26 cellular contexts compared by ENCODE assay signal in the genomic region with DNA sequence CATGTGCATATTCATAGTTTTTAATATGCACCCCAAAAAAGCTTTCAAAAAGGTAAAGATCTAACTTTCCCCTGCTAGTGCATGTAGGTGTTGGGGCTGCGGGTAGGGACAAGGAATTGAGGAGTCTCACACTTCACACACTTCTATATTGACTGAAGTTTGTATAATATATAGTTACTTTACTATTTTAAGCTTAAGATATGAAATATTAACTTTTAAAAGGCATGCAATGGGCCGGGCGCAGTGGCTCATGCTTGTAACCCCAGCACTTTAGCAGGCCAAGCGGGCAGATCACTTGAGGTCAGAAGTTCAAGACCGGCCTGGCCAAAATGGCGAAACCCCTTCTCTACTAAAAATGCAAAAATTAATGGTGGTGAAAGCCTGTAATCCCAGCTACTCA.
DNase-seq lines count a peak whose midpoint lies in the region; ATAC-seq, FAIRE-seq and TF ChIP-seq lines count a peak whose summit lies in the region.
"Had no signal": no experiment of that assay in that cellular context is flagged by ENCODE, and none has a peak within 500 bp of the region (broad histone marks: within the 10 kb centered on the region; RNA-seq: fewer than 3 reads in every experiment).

No MANE protein-coding gene starts in this region.

- in situ Hi-C loops in Panc1 (cut with HindIII; ENCODE audit: low pct_unique_long_range_greater_than_20kb, low sequenced_read_pairs) = no loop called here

- H3K36me3 ChIP-seq in Panc1 (ENCODE audit: control insufficient read depth, insufficient read depth, low read length) (no peaks in the 10 kb centered on the region), liver (ENCODE audit: control insufficient read depth in 4 of 4, insufficient read depth in 3 of 4, low read depth in 1 of 4, low read length in 3 of 4) (no peaks in the 10 kb centered on the region)
- H3K36me3 ChIP-seq: BE2C, BLaER1 had no signal

- H3K36me3 Mint-ChIP-seq in nephron (ENCODE audit: low read depth) = no peaks in the 10 kb centered on the region
- H3K36me3 Mint-ChIP-seq: CD14-positive monocyte; CD4-positive, alpha-beta memory T cell; CD4-positive, CD25-positive, alpha-beta regulatory T cell; CD8-positive, alpha-beta memory T cell had no signal

- no peak for TF ChIP-seq CTCF in A549 (IDR thresholded peaks at IDR 0.05)
- no peak for TF ChIP-seq CTCF in Panc1 (IDR thresholded peaks at IDR 0.05)
- TF ChIP-seq CTCF in liver (IDR thresholded peaks at IDR 0.05; ENCODE audit: low read depth, low read length, missing input control) = no peak
- TF ChIP-seq CTCF in nephron (IDR thresholded peaks at IDR 0.05; ENCODE audit: unreplicated experiment in 3 of 3) = no peak

- no TSS peak for BruUV-seq in Panc1 (replicated peaks; lab: Mats Ljungman, UMichigan)

- no peak for FAIRE-seq in A549 (lab: Jason Lieb, UNC)
- FAIRE-seq: GM12878, GM12892, GM19239 had no signal

- H3K9me3 Mint-ChIP-seq in nephron = no peaks in the 10 kb centered on the region
- H3K9me3 Mint-ChIP-seq: CD4-positive, alpha-beta memory T cell; CD8-positive, alpha-beta memory T cell had no signal

- peaks cover 60% of the 10 kb centered on the region for H3K4me1 Mint-ChIP-seq in nephron
- H3K4me1 Mint-ChIP-seq: CD14-positive monocyte; CD4-positive, alpha-beta memory T cell; CD4-positive, CD25-positive, alpha-beta regulatory T cell; CD8-positive, alpha-beta memory T cell had no signal

- no peak for TF ChIP-seq EP300 in A549 (IDR thresholded peaks at IDR 0.05)

- H3K27ac ChIP-seq in A549 = peak overlapping the region; percentile 78 to 89; a peak in 5 of 6 replicates
- peak overlapping the region; percentile 8; the same call in 1 of the 2 replicates for H3K27ac ChIP-seq in Panc1 (ENCODE audit: low read length)
- peak overlapping the region; percentile 83 to 95 for H3K27ac ChIP-seq in liver (ENCODE audit: low read depth in 1 of 2, low read length in 2 of 2)
- H3K27ac ChIP-seq: BLaER1 had no signal

- TF ChIP-seq RAD21 in A549 (conservative IDR thresholded peaks at IDR 0.05 in 1 of 2, IDR thresholded peaks at IDR 0.05 in 1 of 2) (no peak), liver (IDR thresholded peaks at IDR 0.05) (no peak)

- no peak for DNase-seq in A549 (ENCODE audit: low read depth in 1 of 2, low spot score in 1 of 2)
- no peak for DNase-seq in Panc1 (ENCODE audit: low read depth, low spot score)
- no peak for DNase-seq in A172 (ENCODE audit: low spot score)
- DNase-seq in head of caudate nucleus = no peak
- DNase-seq: 8988T; ACHN; BE2C; C1 segment of cervical spinal cord; CD4-positive, alpha-beta memory T cell; CD4-positive, CD25-positive, alpha-beta regulatory T cell; CD8-positive, alpha-beta memory T cell; COR-L47; DMS 273 treated with DMSO at 0.1 percent for 48 hours; DMS153; DMS79; DND-41; EL; GDM1 had no signal

- H3K4me3 ChIP-seq in A549 = no peak overlapping the region
- no peak overlapping the region for H3K4me3 ChIP-seq in Panc1 (ENCODE audit: low read depth in 2 of 2, low read length in 2 of 2)
- no peak overlapping the region for H3K4me3 ChIP-seq in liver (ENCODE audit: low read depth in 1 of 3, low read length in 3 of 3)
- H3K4me3 ChIP-seq: BLaER1, GM12878 had no signal

- H3K4me1 ChIP-seq in A549 = peaks cover 62% of the 10 kb centered on the region
- peaks cover 12% of the 10 kb centered on the region for H3K4me1 ChIP-seq in Panc1 (ENCODE audit: control insufficient read depth, insufficient read depth, low read length)
- H3K4me1 ChIP-seq in liver (ENCODE audit: control insufficient read depth in 4 of 4, insufficient read depth in 4 of 4, low read length in 3 of 4) = peaks cover 16 to 46% (median 33%) of the 10 kb centered on the region in 4 donors
- H3K4me1 ChIP-seq: BLaER1 had no signal

- WGBS in A549 (ENCODE audit: missing lambda C conversion rate) = 92% methylated on average over 6 of the region's 6 CpGs
- 71% methylated on average over 6 of the region's 6 CpGs for WGBS in liver

- no peaks in the 10 kb centered on the region for H3K27me3 Mint-ChIP-seq in nephron (ENCODE audit: low read depth)

- peak overlapping the region; percentile 44 to 78 (median 63) for H3K27ac Mint-ChIP-seq in nephron
- H3K27ac Mint-ChIP-seq: CD14-positive monocyte; CD4-positive, CD25-positive, alpha-beta regulatory T cell; CD8-positive, alpha-beta memory T cell had no signal

- peak overlapping the region; percentile 40 for H3K4me2 ChIP-seq in A549
- H3K4me2 ChIP-seq: BLaER1 had no signal

- no peaks in the 10 kb centered on the region for H3K27me3 ChIP-seq in Panc1 (ENCODE audit: control insufficient read depth, insufficient read depth, low read length)
- no peaks in the 10 kb centered on the region for H3K27me3 ChIP-seq in liver (ENCODE audit: control insufficient read depth in 4 of 4, insufficient read depth in 4 of 4, low read length in 3 of 4)
- H3K27me3 ChIP-seq: BE2C, BLaER1 had no signal

- CTCF ChIA-PET in A549 (lab: Yijun Ruan, JAX) (interaction anchor here (1.2 to 6.8 kb wide), 4 partner anchors 9 to 38 kb away, joined by 3 to 28 read pairs (median 6); no protein-coding TSS in a partner anchor), Panc1 (lab: Charles Lee) (no interaction called here)

- no peak overlapping the region for H3K4me3 Mint-ChIP-seq in nephron
- H3K4me3 Mint-ChIP-seq: CD14-positive monocyte; CD4-positive, alpha-beta memory T cell; CD4-positive, CD25-positive, alpha-beta regulatory T cell; CD8-positive, alpha-beta memory T cell had no signal

- POLR2A ChIA-PET in A549 (lab: Yijun Ruan, JAX) (no interaction called here), Panc1 (lab: Charles Lee) (no interaction called here)

- no peak overlapping the region for H3K9ac ChIP-seq in liver (ENCODE audit: low read depth in 1 of 2, low read length in 2 of 2)
- H3K9ac ChIP-seq: BLaER1 had no signal

- ATAC-seq in A549 = no peak
- no peak for ATAC-seq in Panc1
- no peak for ATAC-seq in GM18498 (IDR thresholded peaks at IDR 0.05; ENCODE audit: unreplicated experiment)
- ATAC-seq: GM12878 had no signal

- H3K9me3 ChIP-seq in A549 (no peaks in the 10 kb centered on the region), Panc1 (ENCODE audit: control insufficient read depth, insufficient read depth, low read depth, low read length) (no peaks in the 10 kb centered on the region), liver (ENCODE audit: control insufficient read depth in 4 of 4, low read length in 3 of 4) (no peaks in the 10 kb centered on the region)
- H3K9me3 ChIP-seq: BE2C, BLaER1 had no signal

- intact Hi-C loops in Panc1 (cut with micrococcal nuclease; ENCODE audit: unreplicated experiment) (no loop called here), head of caudate nucleus (cut with DNase I) (no loop called here)

- no peak for TF ChIP-seq POLR2A in A549 (IDR thresholded peaks at IDR 0.05; ENCODE audit: low read length)

TF ChIP-seq in A549, 52 proteins besides CTCF, POLR2A, EP300 and RAD21:
- TF ChIP-seq TP53 (CRISPR knock-in tag; IDR thresholded peaks at IDR 0.05) (no peak), JUNB (IDR thresholded peaks at IDR 0.05) (no peak), JUN (IDR thresholded peaks at IDR 0.05) (no peak), CHD4 (IDR thresholded peaks at IDR 0.05; ENCODE audit: borderline replicate concordance) (no peak), FOXS1 (CRISPR knock-in tag; IDR thresholded peaks at IDR 0.05) (no peak), ESRRA (IDR thresholded peaks at IDR 0.05; ENCODE audit: borderline replicate concordance, low read length) (no peak), HDAC2 (IDR thresholded peaks at IDR 0.05) (no peak), ZC3H11A (IDR thresholded peaks at IDR 0.05) (no peak)

TF ChIP-seq in liver, 16 proteins besides CTCF, POLR2A, EP300 and RAD21:
- TF ChIP-seq JUND (IDR thresholded peaks at IDR 0.05) (no peak), ATF3 (IDR thresholded peaks at IDR 0.05) (no peak), TAF1 (conservative IDR thresholded peaks at IDR 0.05) (no peak), HNF4G (IDR thresholded peaks at IDR 0.05) (no peak), SP1 (IDR thresholded peaks at IDR 0.05) (no peak), MAX (IDR thresholded peaks at IDR 0.05) (no peak)

Comparison
In these comparisons a context has a peak if more than half of its experiments do, and no peak if none do; other contexts are left out.
1. H3K27ac ChIP-seq: peak in every context shown above with its lines; median percentile 89 in liver; 84 in A549; 8 in Panc1.